In genomic region chr4:37625499-37625898, GRCh38 we compare ENCODE assay signal across 24 cellular contexts.
"Had no signal": no experiment of that assay in that cellular context is flagged by ENCODE, and none has a peak within 500 bp of the region (broad histone marks: within the 10 kb centered on the region; RNA-seq: fewer than 3 reads in every experiment).

No MANE protein-coding gene starts in this region.

- H2AFZ ChIP-seq: neural progenitor cell had no signal

- H3K36me3 ChIP-seq: neural progenitor cell, prostate gland, vagina had no signal

- DNase-seq: hippocampal formation; immature natural killer cell; left ventricle myocardium inferior; mesendoderm; naive B cell; natural killer cell; nephron progenitor cell; occipital lobe; retina; right cardiac atrium; sigmoid colon; small intestine; spleen; stimulated activated CD4-positive, alpha-beta T cell treated with anti-CD3 and anti-CD28 coated beads, Interleukin-4, amount 100 ng/mL, for 24 hours; stimulated activated naive CD4-positive, alpha-beta T cell treated with Interleukin-2 at 50 U/mL for 16 hours; stimulated activated naive CD8-positive, alpha-beta T cell treated with anti-CD3 and anti-CD28 coated beads, Interleukin-15, amount 100 ng/mL, for 72 hours; substantia nigra had no signal

- H3K27ac ChIP-seq: left ventricle myocardium inferior, neural progenitor cell, neutrophil, prostate gland, sigmoid colon, spleen, tibial nerve, vagina had no signal

- ATAC-seq: natural killer cell; right cardiac atrium; stimulated activated memory B cell treated with anti-CD40 and anti-IgM and Interleukin-4, amounts not matched to agents 10 μg/mL and 1 μg/mL and 100 μg/mL, for 72 hours; stimulated activated naive CD8-positive, alpha-beta T cell treated with anti-CD3 and anti-CD28 coated beads, Interleukin-15, amount 100 ng/mL, for 72 hours had no signal

- H3K4me2 ChIP-seq: neural progenitor cell had no signal

- H3K4me1 ChIP-seq: prostate gland, spleen had no signal

- H3K9me3 ChIP-seq: left ventricle myocardium inferior, neutrophil, prostate gland, sigmoid colon, spleen, tibial nerve, vagina had no signal

- H3K9ac ChIP-seq: neural progenitor cell had no signal

- H3K4me3 ChIP-seq: left ventricle myocardium inferior, lung, neural progenitor cell, prostate gland, sigmoid colon, spleen, tibial nerve, vagina had no signal

- FAIRE-seq: small intestine had no signal

- H3K27me3 ChIP-seq: neural progenitor cell, neutrophil, sigmoid colon, spleen, tibial nerve, vagina had no signal
